ENCODE assay signal across 17 cellular contexts in genomic region chr19:11113140-11113708, GRCh38.
"Had no signal": no experiment of that assay in that cellular context is flagged by ENCODE, and none has a peak within 500 bp of the region (broad histone marks: within the 10 kb centered on the region; RNA-seq: fewer than 3 reads in every experiment).

No MANE protein-coding gene starts in this region.

- DNase-seq: activated B cell treated with CpG ODN at 0.5 μM for 24 hours; activated CD4-positive, alpha-beta T cell treated with anti-CD3 and anti-CD28 coated beads for 4 hours; activated CD8-positive, alpha-beta memory T cell treated with anti-CD3 and anti-CD28 coated beads, Interleukin-2, amount 50 U/mL, for 4 hours; activated gamma-delta T cell treated with Interleukin-2 at 50 U/mL for 16 hours; activated T-cell treated with anti-CD3 and anti-CD28 coated beads, Interleukin-2, amount 50 U/mL, for 72 hours; anterior cingulate cortex; caudate nucleus; foreskin melanocyte; hypothalamus; midbrain; stomach; trophoblast cell had no signal

- H3K27me3 Mint-ChIP-seq: brain, progenitor cell of endocrine pancreas had no signal

- ATAC-seq: activated T-cell treated with anti-CD3 and anti-CD28 coated beads, Interleukin-2, amount 50 U/mL, for 72 hours had no signal

- H3K27me3 ChIP-seq: right atrium auricular region, stomach had no signal

- H3K4me1 ChIP-seq: right atrium auricular region, stomach had no signal

- H3K4me1 Mint-ChIP-seq: activated B cell treated with CpG ODN at 0.5 μM for 24 hours, brain, nephron had no signal

- H3K4me3 ChIP-seq: right atrium auricular region, stomach had no signal

- H3K9me3 Mint-ChIP-seq: activated B cell treated with CpG ODN at 0.5 μM for 24 hours; activated T-cell treated with anti-CD3 and anti-CD28 coated beads, Interleukin-2, amount 50 U/mL, for 72 hours; brain; nephron had no signal

- H3K27ac Mint-ChIP-seq: activated B cell treated with CpG ODN at 0.5 μM for 24 hours; activated T-cell treated with anti-CD3 and anti-CD28 coated beads, Interleukin-2, amount 50 U/mL, for 72 hours had no signal

- H3K4me3 Mint-ChIP-seq: activated B cell treated with CpG ODN at 0.5 μM for 24 hours; activated T-cell treated with anti-CD3 and anti-CD28 coated beads, Interleukin-2, amount 50 U/mL, for 72 hours; brain; nephron had no signal

- H3K27ac ChIP-seq: epithelial cell of prostate, right atrium auricular region, stomach had no signal

- H3K9me3 ChIP-seq: right atrium auricular region, stomach had no signal
